ENCODE assay signal across 15 cellular contexts in genomic region chr6:21599074-21599639, GRCh38. TPM values are rescaled to one million over a fixed set of nuclear protein-coding genes. Genes with fewer than 3 reads are reported as not detected.
DNase-seq lines count a peak whose midpoint lies in the region; ATAC-seq and TF ChIP-seq lines count a peak whose summit lies in the region.
"Had no signal": no experiment of that assay in that cellular context is flagged by ENCODE, and none has a peak within 500 bp of the region (broad histone marks: within the 10 kb centered on the region; RNA-seq: fewer than 3 reads in every experiment).

No MANE protein-coding gene starts in this region.

- DNase-seq in SK-N-SH, result no peak
- DNase-seq in SK-N-MC (ENCODE audit: low read depth, low spot score), result no peak
- DNase-seq in type B pancreatic cell (ENCODE audit: extremely low spot score, unreplicated experiment), result no peak
- DNase-seq in caudate nucleus (lab: John Stamatoyannopoulos, UW), result no peak
- DNase-seq: activated CD8-positive, alpha-beta memory T cell treated with anti-CD3 and anti-CD28 coated beads, Interleukin-2, amount 50 U/mL, for 4 hours; activated naive CD8-positive, alpha-beta T cell treated with anti-CD3 and anti-CD28 coated beads, Interleukin-2, amount 50 U/mL, for 24 hours; cortex of kidney; NCI-H1417 treated with DMSO at 0.1 percent for 48 hours; SHP77 treated with DMSO at 0.1 percent for 48 hours; tibial artery had no signal

- H3K4me2 ChIP-seq in SK-N-SH, result peak overlapping the region; percentile 79

- no peak for TF ChIP-seq EP300 in SK-N-SH (IDR thresholded peaks at IDR 0.05; ENCODE audit: borderline replicate concordance in 1 of 2, low read depth in 1 of 2, low read length in 1 of 2)

- H3K27me3 Mint-ChIP-seq in type B pancreatic cell, result peaks cover 4% of the 10 kb centered on the region

- H3K4me1 ChIP-seq in SK-N-SH (ENCODE audit: control insufficient read depth in 1 of 2, insufficient read depth in 2 of 2, low read depth in 1 of 2, low read length in 1 of 2) (peaks cover 7 to 16% of the 10 kb centered on the region in 2 experiments), iPS-15b (ENCODE audit: control insufficient read depth, insufficient read depth, low read length) (peaks cover 18% of the 10 kb centered on the region)

- no peak for TF ChIP-seq RAD21 in SK-N-SH (IDR thresholded peaks at IDR 0.05; ENCODE audit: low read length)

- POLR2A ChIA-PET in SK-N-SH (lab: Yijun Ruan, JAX), result interaction anchor here (1.2 to 10.5 kb wide), 3 partner anchors 11 to 549 kb away, joined by 3 to 173 read pairs (median 13); no protein-coding TSS in a partner anchor

- peaks cover 61% of the 10 kb centered on the region for H3K79me2 ChIP-seq in SK-N-SH (ENCODE audit: insufficient read depth)

- H3K36me3 ChIP-seq in SK-N-SH (replicated peaks in 1 of 2; ENCODE audit: control insufficient read depth in 1 of 2, insufficient read depth in 2 of 2, low read length in 1 of 2) (peaks cover 29 to 35% of the 10 kb centered on the region in 2 experiments), SK-N-MC (ENCODE audit: insufficient read depth, low read length) (peaks cover 27% of the 10 kb centered on the region), iPS-15b (ENCODE audit: control insufficient read depth, insufficient read depth, low read length) (no peaks in the 10 kb centered on the region)
- H3K36me3 ChIP-seq: tibial artery had no signal

- TF ChIP-seq POLR2A in GM18505 (IDR thresholded peaks at IDR 0.05; ENCODE audit: borderline replicate concordance, extremely low read depth, insufficient read depth, insufficient read length), result no peak

- no peaks in the 10 kb centered on the region for H3K9me2 ChIP-seq in SK-N-SH

- peak overlapping the region; percentile 98 for H3K4me3 Mint-ChIP-seq in type B pancreatic cell

- peaks cover 21% of the 10 kb centered on the region; the same call in 1 of the 2 replicates for H4K20me1 ChIP-seq in SK-N-SH (ENCODE audit: insufficient read depth)

- H3F3A ChIP-seq in SK-N-SH (replicated peaks; ENCODE audit: insufficient read depth), result peaks cover 22% of the 10 kb centered on the region

- H3K27ac ChIP-seq in SK-N-SH (ENCODE audit: low read depth in 2 of 2, low read length in 1 of 2), result peak overlapping the region in 1 of 2 experiments; percentile 98; a peak in 2 of 4 replicates
- H3K27ac ChIP-seq in SK-N-MC, result no peak overlapping the region
- no peak overlapping the region for H3K27ac ChIP-seq in caudate nucleus (ENCODE audit: low read depth, low read length)
- H3K27ac ChIP-seq: tibial artery had no signal

- TF ChIP-seq CTCF in SK-N-SH (IDR thresholded peaks at IDR 0.05) (no peak), type B pancreatic cell (conservative IDR thresholded peaks at IDR 0.05) (no peak)

- H3K9me3 ChIP-seq in SK-N-SH (no peaks in the 10 kb centered on the region), SK-N-MC (ENCODE audit: low read depth, low read length) (no peaks in the 10 kb centered on the region), iPS-15b (ENCODE audit: control insufficient read depth, insufficient read depth, low read length) (no peaks in the 10 kb centered on the region)
- H3K9me3 ChIP-seq: tibial artery had no signal

- H2AFZ ChIP-seq in SK-N-SH (ENCODE audit: low read depth), result no peak overlapping the region

- H3K36me3 Mint-ChIP-seq in type B pancreatic cell, result peaks cover 54% of the 10 kb centered on the region

- CTCF ChIA-PET in SK-N-SH (lab: Yijun Ruan, JAX), result interaction anchor here (1.9 to 7.3 kb wide), 2 partner anchors 10 to 548 kb away, joined by 11 to 64 read pairs; no protein-coding TSS in a partner anchor

- peak overlapping the region; percentile 74 for H3K27ac Mint-ChIP-seq in type B pancreatic cell
- H3K27ac Mint-ChIP-seq: activated naive CD8-positive, alpha-beta T cell treated with anti-CD3 and anti-CD28 coated beads, Interleukin-2, amount 50 U/mL, for 24 hours had no signal

- H3K9ac ChIP-seq in SK-N-SH (no peak overlapping the region), SK-N-MC (ENCODE audit: insufficient read length) (no peak overlapping the region), iPS-15b (ENCODE audit: low read depth, low read length) (no peak overlapping the region)

- no peaks in the 10 kb centered on the region for H3K27me3 ChIP-seq in SK-N-SH (ENCODE audit: insufficient read depth)
- no peaks in the 10 kb centered on the region for H3K27me3 ChIP-seq in iPS-15b (ENCODE audit: control insufficient read depth, insufficient read depth, low read length)
- H3K27me3 ChIP-seq: foreskin keratinocyte, tibial artery had no signal

- peaks cover 41% of the 10 kb centered on the region for H3K4me1 Mint-ChIP-seq in type B pancreatic cell (ENCODE audit: unreplicated experiment)

- H3K9me3 Mint-ChIP-seq in type B pancreatic cell, result peaks cover 5% of the 10 kb centered on the region
- H3K9me3 Mint-ChIP-seq: activated naive CD8-positive, alpha-beta T cell treated with anti-CD3 and anti-CD28 coated beads, Interleukin-2, amount 50 U/mL, for 24 hours had no signal

- 42% methylated on average over 2 of the region's 2 CpGs for WGBS in SK-N-SH (ENCODE audit: low lambda C conversion rate)

- ATAC-seq in SK-N-SH treated with all-trans-retinoic acid at 6 μM for 48 hours (no peak), GM18505 (IDR thresholded peaks at IDR 0.05; ENCODE audit: unreplicated experiment) (no peak), HG03342 (IDR thresholded peaks at IDR 0.05; ENCODE audit: unreplicated experiment) (no peak)
- ATAC-seq: activated naive CD8-positive, alpha-beta T cell treated with anti-CD3 and anti-CD28 coated beads, Interleukin-2, amount 50 U/mL, for 24 hours; foreskin keratinocyte had no signal

- peak overlapping the region; percentile 81 to 95; a peak in 3 of 4 replicates for H3K4me3 ChIP-seq in SK-N-SH (ENCODE audit: low read depth in 2 of 2, low read length in 1 of 2)
- peak overlapping the region; percentile 83 for H3K4me3 ChIP-seq in SK-N-MC
- peak overlapping the region; percentile 70 for H3K4me3 ChIP-seq in iPS-15b (ENCODE audit: low read depth, low read length)

TF ChIP-seq in SK-N-SH, 30 proteins besides CTCF, POLR2A, EP300 and RAD21 (continues in another document):
- TF ChIP-seq FOSL2 (IDR thresholded peaks at IDR 0.05; ENCODE audit: borderline replicate concordance, low read depth) (no peak), FOXJ3 (CRISPR knock-in tag; IDR thresholded peaks at IDR 0.05) (no peak), USF2 (IDR thresholded peaks at IDR 0.05; ENCODE audit: borderline replicate concordance, low read depth, low read length) (no peak), JUND (IDR thresholded peaks at IDR 0.05) (no peak), POLR2AphosphoS5 (IDR thresholded peaks at IDR 0.05; ENCODE audit: low read depth, low read length) (no peak; the same call in 1 of the 2 replicates)

TF ChIP-seq in SK-N-SH treated with all-trans-retinoic acid at 6 μM for 48 hours, 23 proteins besides CTCF, POLR2A, EP300 and RAD21 (continues in another document):
- TF ChIP-seq TCF4 (CRISPR knock-in tag; IDR thresholded peaks at IDR 0.05; ENCODE audit: borderline replicate concordance) (no peak), ZNF565 (CRISPR knock-in tag; conservative IDR thresholded peaks at IDR 0.05; ENCODE audit: low read depth) (no peak), GLIS3 (CRISPR knock-in tag; IDR thresholded peaks at IDR 0.05) (no peak), ZNF8 (CRISPR knock-in tag; IDR thresholded peaks at IDR 0.05) (no peak), CSRNP3 (CRISPR knock-in tag; IDR thresholded peaks at IDR 0.05) (no peak), TOX (CRISPR knock-in tag; IDR thresholded peaks at IDR 0.05; ENCODE audit: borderline replicate concordance) (no peak), ZFP3 (CRISPR knock-in tag; IDR thresholded peaks at IDR 0.05) (no peak), OSR1 (CRISPR knock-in tag; IDR thresholded peaks at IDR 0.05) (no peak)
- TF ChIP-seq, protein P1, sequence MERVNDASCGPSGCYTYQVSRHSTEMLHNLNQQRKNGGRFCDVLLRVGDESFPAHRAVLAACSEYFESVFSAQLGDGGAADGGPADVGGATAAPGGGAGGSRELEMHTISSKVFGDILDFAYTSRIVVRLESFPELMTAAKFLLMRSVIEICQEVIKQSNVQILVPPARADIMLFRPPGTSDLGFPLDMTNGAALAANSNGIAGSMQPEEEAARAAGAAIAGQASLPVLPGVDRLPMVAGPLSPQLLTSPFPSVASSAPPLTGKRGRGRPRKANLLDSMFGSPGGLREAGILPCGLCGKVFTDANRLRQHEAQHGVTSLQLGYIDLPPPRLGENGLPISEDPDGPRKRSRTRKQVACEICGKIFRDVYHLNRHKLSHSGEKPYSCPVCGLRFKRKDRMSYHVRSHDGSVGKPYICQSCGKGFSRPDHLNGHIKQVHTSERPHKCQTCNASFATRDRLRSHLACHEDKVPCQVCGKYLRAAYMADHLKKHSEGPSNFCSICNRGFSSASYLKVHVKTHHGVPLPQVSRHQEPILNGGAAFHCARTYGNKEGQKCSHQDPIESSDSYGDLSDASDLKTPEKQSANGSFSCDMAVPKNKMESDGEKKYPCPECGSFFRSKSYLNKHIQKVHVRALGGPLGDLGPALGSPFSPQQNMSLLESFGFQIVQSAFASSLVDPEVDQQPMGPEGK (CRISPR knock-in tag; IDR thresholded peaks at IDR 0.05; ENCODE audit: borderline replicate concordance), result no peak
- TF ChIP-seq, protein P2, sequence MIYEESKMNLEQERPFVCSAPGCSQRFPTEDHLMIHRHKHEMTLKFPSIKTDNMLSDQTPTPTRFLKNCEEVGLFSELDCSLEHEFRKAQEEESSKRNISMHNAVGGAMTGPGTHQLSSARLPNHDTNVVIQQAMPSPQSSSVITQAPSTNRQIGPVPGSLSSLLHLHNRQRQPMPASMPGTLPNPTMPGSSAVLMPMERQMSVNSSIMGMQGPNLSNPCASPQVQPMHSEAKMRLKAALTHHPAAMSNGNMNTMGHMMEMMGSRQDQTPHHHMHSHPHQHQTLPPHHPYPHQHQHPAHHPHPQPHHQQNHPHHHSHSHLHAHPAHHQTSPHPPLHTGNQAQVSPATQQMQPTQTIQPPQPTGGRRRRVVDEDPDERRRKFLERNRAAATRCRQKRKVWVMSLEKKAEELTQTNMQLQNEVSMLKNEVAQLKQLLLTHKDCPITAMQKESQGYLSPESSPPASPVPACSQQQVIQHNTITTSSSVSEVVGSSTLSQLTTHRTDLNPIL (CRISPR knock-in tag; IDR thresholded peaks at IDR 0.05; ENCODE audit: low read depth), result no peak

RNA-seq across cellular contexts. Expression of gene SOX4, which starts 5.6 kb away (rescaled TPM):
- polyA plus RNA-seq in SK-N-SH (2012; rRNA removed), result 5.5 and 5.8 TPM in 2 replicates
- 7.8 and 7.9 TPM in 2 replicates for polyA plus RNA-seq in SK-N-SH (2012; cell fraction: cytosol; rRNA removed)
- polyA plus RNA-seq in SK-N-SH (2012; cell fraction: nucleus; rRNA removed), result 6.8 and 7.5 TPM in 2 replicates
- total RNA-seq in type B pancreatic cell (ENCODE audit: low replicate concordance), result 138 and 152 TPM in 2 replicates
